ENCODE assay signal across 8 cellular contexts in the genomic region with DNA sequence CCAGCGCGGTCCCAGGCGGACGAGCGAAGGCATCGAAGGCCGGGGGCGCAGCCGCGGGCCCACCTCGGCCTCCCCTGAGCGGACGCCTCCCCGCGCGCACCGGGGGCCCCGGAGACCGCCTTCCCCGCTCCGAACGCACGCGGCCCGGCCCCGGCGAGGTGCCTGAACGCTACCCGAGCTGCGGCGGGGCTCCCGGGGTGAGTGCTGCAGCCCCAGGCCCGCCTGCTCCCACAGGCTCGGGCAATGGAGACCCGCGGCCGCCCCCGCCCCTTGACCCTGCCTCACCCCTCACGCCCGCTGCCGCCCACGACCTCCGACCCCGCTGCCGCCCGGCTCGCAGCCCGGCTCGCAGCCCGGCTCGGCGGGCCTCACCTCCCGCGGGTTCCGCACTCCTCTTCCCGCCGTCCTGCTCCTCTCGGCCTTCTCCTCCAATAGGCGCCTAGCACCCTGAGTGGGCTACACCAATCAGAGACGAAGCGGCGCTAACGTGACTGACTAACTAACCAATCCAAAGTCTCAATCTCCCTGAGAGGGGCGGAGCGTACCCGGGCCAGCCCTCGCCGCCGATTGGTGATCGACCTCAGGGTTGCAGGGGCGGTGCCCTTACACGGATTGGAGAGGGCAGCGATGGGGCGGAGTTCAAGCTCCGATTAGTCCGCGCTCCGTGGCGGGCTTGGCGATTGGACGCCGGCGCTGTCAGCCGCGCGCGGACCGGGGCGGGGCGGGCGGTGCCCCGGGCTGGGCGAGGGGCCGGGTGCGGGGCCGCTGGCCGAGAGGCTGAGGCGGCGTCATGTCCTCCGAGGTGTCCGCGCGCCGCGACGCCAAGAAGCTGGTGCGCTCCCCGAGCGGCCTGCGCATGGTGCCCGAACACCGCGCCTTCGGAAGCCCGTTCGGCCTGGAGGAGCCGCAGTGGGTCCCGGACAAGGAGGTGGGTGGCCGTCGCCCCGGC. TPM values are rescaled to one million over a fixed set of nuclear protein-coding genes. Genes with fewer than 3 reads are reported as not detected.
DNase-seq lines count a peak whose midpoint lies in the region; ATAC-seq and TF ChIP-seq lines count a peak whose summit lies in the region.

A gene (minus strand): TSS at position 400 of the 949 bp plus-strand sequence. CDS start 4,364 bp downstream, outside the sequence.
A gene (plus strand): TSS at position 759 of the 949 bp plus-strand sequence. CDS start 32 bp downstream, at position 791.

- H3K27ac ChIP-seq in DND-41 (ENCODE audit: low read length) (peak within 1 kb of the TSS; percentile 80), GM23248 (peak within 1 kb of the TSS; percentile 55)

- peak within 1 kb of the TSS; percentile 82 for H2AFZ ChIP-seq in DND-41 (ENCODE audit: low read depth, low read length)
- peak within 1 kb of the TSS; percentile 61 for H2AFZ ChIP-seq in GM23248

- intact Hi-C loops in activated T-helper 1 cell treated with anti-CD3 and anti-CD28 coated beads, Interleukin-12 subunit alpha, Interleukin-12 subunit beta, Interleukin-2, Interleukin-4 antibody, amounts not matched to agents 30 ng/mL and 10 ng/mL and 1 ng/mL, durations not matched to agents 14 hours and 24 hours and 36 hours (cut with micrococcal nuclease): loop anchor here (1.0 to 5.0 kb wide), 6 partner anchors 86 to 383 kb away; a partner anchor contains a TSS

- H3K4me3 ChIP-seq in DND-41 (ENCODE audit: low read depth in 1 of 2, low read length in 2 of 2) (peak within 1 kb of the TSS; percentile 70 to 84; a peak in 3 of 4 replicates), GM23248 (peak within 1 kb of the TSS; percentile 84)

- H3K9ac ChIP-seq in DND-41 (ENCODE audit: low read depth, low read length) (peak within 1 kb of the TSS; percentile 95), GM23248 (peak within 1 kb of the TSS; percentile 82)

- in situ Hi-C loops in GM23248 (cut with MboI): no loop called here

- H3K27me3 ChIP-seq in DND-41 (ENCODE audit: insufficient read depth, low read length, poor library complexity): no peaks in the 10 kb centered on the region
- no peaks in the 10 kb centered on the region for H3K27me3 ChIP-seq in GM23248 (replicated peaks; ENCODE audit: insufficient read depth)

- H3F3A ChIP-seq in GM23248 (ENCODE audit: insufficient read depth): peaks cover 23% of the 10 kb centered on the region; the same call in 1 of the 2 replicates

- H4K20me1 ChIP-seq in DND-41 (ENCODE audit: insufficient read depth, low read length) (peaks cover 64% of the 10 kb centered on the region), GM23248 (ENCODE audit: insufficient read depth) (no peaks in the 10 kb centered on the region)

- peak within 1 kb of the TSS; percentile 97 for H3K4me2 ChIP-seq in DND-41 (ENCODE audit: insufficient read depth, low read length)
- H3K4me2 ChIP-seq in GM23248 (ENCODE audit: unreplicated experiment): peak within 1 kb of the TSS; percentile 73

- no peaks in the 10 kb centered on the region for H3K9me3 Mint-ChIP-seq in activated T-helper 1 cell treated with anti-CD3 and anti-CD28 coated beads, Interleukin-12 subunit alpha, Interleukin-12 subunit beta, Interleukin-2, Interleukin-4 antibody, amounts not matched to agents 30 ng/mL and 10 ng/mL and 1 ng/mL, durations not matched to agents 14 hours and 24 hours and 36 hours
- no peaks in the 10 kb centered on the region for H3K9me3 Mint-ChIP-seq in naive B cell
- no peaks in the 10 kb centered on the region for H3K9me3 Mint-ChIP-seq in stimulated activated memory B cell treated with anti-CD40 and anti-IgM and Interleukin-4, amounts not matched to agents 10 μg/mL and 1 μg/mL and 100 μg/mL, for 72 hours

- DNase-seq in DND-41: peak; percentile 100
- peak; percentile 100 for DNase-seq in GM23248
- peak; percentile 99 for DNase-seq in Kasumi-1 (lab: John Stamatoyannopoulos, UW)
- peak; percentile 97 for DNase-seq in RPMI7951 (ENCODE audit: low read depth)
- peak; percentile 100 for DNase-seq in activated T-helper 1 cell treated with anti-CD3 and anti-CD28 coated beads, Interleukin-12 subunit alpha, Interleukin-12 subunit beta, Interleukin-2, Interleukin-4 antibody, amounts not matched to agents 30 ng/mL and 10 ng/mL and 1 ng/mL, durations not matched to agents 14 hours and 24 hours and 36 hours (ENCODE audit: low spot score)
- DNase-seq in fibroblast of gingiva (ENCODE audit: low read depth): peak; percentile 99
- DNase-seq in naive B cell: peak; percentile 100

- ATAC-seq in DND-41 (ENCODE audit: insufficient read depth, low read depth) (peak; percentile 94), naive B cell (ENCODE audit: low read depth in 2 of 2) (peak; percentile 92 to 95)
- peak; percentile 97 for ATAC-seq in stimulated activated memory B cell treated with anti-CD40 and anti-IgM and Interleukin-4, amounts not matched to agents 10 μg/mL and 1 μg/mL and 100 μg/mL, for 72 hours

- H3K4me3 Mint-ChIP-seq in activated T-helper 1 cell treated with anti-CD3 and anti-CD28 coated beads, Interleukin-12 subunit alpha, Interleukin-12 subunit beta, Interleukin-2, Interleukin-4 antibody, amounts not matched to agents 30 ng/mL and 10 ng/mL and 1 ng/mL, durations not matched to agents 14 hours and 24 hours and 36 hours: peak within 1 kb of the TSS; percentile 93
- peak within 1 kb of the TSS; percentile 90 to 99 (median 96) for H3K4me3 Mint-ChIP-seq in naive B cell
- H3K4me3 Mint-ChIP-seq in stimulated activated memory B cell treated with anti-CD40 and anti-IgM and Interleukin-4, amounts not matched to agents 10 μg/mL and 1 μg/mL and 100 μg/mL, for 72 hours: peak within 1 kb of the TSS; percentile 88

- no peak for TF ChIP-seq CTCF in DND-41 (IDR thresholded peaks at IDR 0.05; ENCODE audit: borderline replicate concordance, extremely low read depth, low read length, poor library complexity, severe bottlenecking)

- H3K4me1 Mint-ChIP-seq in activated T-helper 1 cell treated with anti-CD3 and anti-CD28 coated beads, Interleukin-12 subunit alpha, Interleukin-12 subunit beta, Interleukin-2, Interleukin-4 antibody, amounts not matched to agents 30 ng/mL and 10 ng/mL and 1 ng/mL, durations not matched to agents 14 hours and 24 hours and 36 hours (ENCODE audit: low read depth): peaks cover 48% of the 10 kb centered on the region
- H3K4me1 Mint-ChIP-seq in naive B cell: peaks cover 24 to 46% (median 40%) of the 10 kb centered on the region in 3 donors
- H3K4me1 Mint-ChIP-seq in stimulated activated memory B cell treated with anti-CD40 and anti-IgM and Interleukin-4, amounts not matched to agents 10 μg/mL and 1 μg/mL and 100 μg/mL, for 72 hours: peaks cover 51% of the 10 kb centered on the region

- H3K4me1 ChIP-seq in DND-41 (ENCODE audit: insufficient read depth, low read length) (peaks cover 57% of the 10 kb centered on the region), GM23248 (ENCODE audit: insufficient read depth) (peaks cover 22% of the 10 kb centered on the region; the same call in 1 of the 2 replicates)

- H3K9me2 ChIP-seq in GM23248 (ENCODE audit: insufficient read depth): no peaks in the 10 kb centered on the region

- no peaks in the 10 kb centered on the region for H3K9me3 ChIP-seq in DND-41 (ENCODE audit: insufficient read depth, low read length, severe bottlenecking)
- H3K9me3 ChIP-seq in GM23248 (ENCODE audit: low read depth): no peaks in the 10 kb centered on the region

- WGBS in GM23248 (ENCODE audit: low coverage in 1 of 2, low lambda C conversion rate in 2 of 2, missing lambda C conversion rate in 2 of 2), 2 experiments: 2 to 3% methylated on average over 51 to 84 of the region's 121 CpGs

- peak within 1 kb of the TSS; percentile 93 for H3K27ac Mint-ChIP-seq in activated T-helper 1 cell treated with anti-CD3 and anti-CD28 coated beads, Interleukin-12 subunit alpha, Interleukin-12 subunit beta, Interleukin-2, Interleukin-4 antibody, amounts not matched to agents 30 ng/mL and 10 ng/mL and 1 ng/mL, durations not matched to agents 14 hours and 24 hours and 36 hours
- H3K27ac Mint-ChIP-seq in naive B cell: peak within 1 kb of the TSS; percentile 18 to 96 (median 87)
- H3K27ac Mint-ChIP-seq in stimulated activated memory B cell treated with anti-CD40 and anti-IgM and Interleukin-4, amounts not matched to agents 10 μg/mL and 1 μg/mL and 100 μg/mL, for 72 hours: peak within 1 kb of the TSS; percentile 75

- H3K27me3 Mint-ChIP-seq in activated T-helper 1 cell treated with anti-CD3 and anti-CD28 coated beads, Interleukin-12 subunit alpha, Interleukin-12 subunit beta, Interleukin-2, Interleukin-4 antibody, amounts not matched to agents 30 ng/mL and 10 ng/mL and 1 ng/mL, durations not matched to agents 14 hours and 24 hours and 36 hours (ENCODE audit: insufficient read depth): no peaks in the 10 kb centered on the region
- no peaks in the 10 kb centered on the region for H3K27me3 Mint-ChIP-seq in naive B cell
- no peaks in the 10 kb centered on the region for H3K27me3 Mint-ChIP-seq in stimulated activated memory B cell treated with anti-CD40 and anti-IgM and Interleukin-4, amounts not matched to agents 10 μg/mL and 1 μg/mL and 100 μg/mL, for 72 hours

- peaks cover 3% of the 10 kb centered on the region for H3K36me3 Mint-ChIP-seq in activated T-helper 1 cell treated with anti-CD3 and anti-CD28 coated beads, Interleukin-12 subunit alpha, Interleukin-12 subunit beta, Interleukin-2, Interleukin-4 antibody, amounts not matched to agents 30 ng/mL and 10 ng/mL and 1 ng/mL, durations not matched to agents 14 hours and 24 hours and 36 hours (ENCODE audit: low read depth)
- H3K36me3 Mint-ChIP-seq in naive B cell: no peaks in the 10 kb centered on the region
- H3K36me3 Mint-ChIP-seq in stimulated activated memory B cell treated with anti-CD40 and anti-IgM and Interleukin-4, amounts not matched to agents 10 μg/mL and 1 μg/mL and 100 μg/mL, for 72 hours: no peaks in the 10 kb centered on the region

- H3K36me3 ChIP-seq in DND-41 (ENCODE audit: insufficient read depth, low read length) (peaks cover 41% of the 10 kb centered on the region), GM23248 (ENCODE audit: low read depth) (no peaks in the 10 kb centered on the region)

- peaks cover 88% of the 10 kb centered on the region for H3K79me2 ChIP-seq in DND-41 (ENCODE audit: insufficient read depth, low read length)
- H3K79me2 ChIP-seq in GM23248 (ENCODE audit: insufficient read depth): peaks cover 43% of the 10 kb centered on the region

RNA-seq across cellular contexts. Expression of the first gene that starts in this region (rescaled TPM):
- total RNA-seq in GM23248 (2014; rRNA removed; shearing (Covaris generic)): 19.1 and 20.3 TPM in 2 replicates
- polyA plus RNA-seq in GM23248 (2016; fragmentation: Nextera tagmentation; extraction: Ambion mirVana): 4.0 and 4.9 TPM in 2 replicates
- total RNA-seq in RPMI7951 (2014; rRNA removed; shearing (Covaris generic)): 14.5 and 22.4 TPM in 2 replicates
- 67.1 and 69.5 TPM in 2 replicates for total RNA-seq in activated T-helper 1 cell treated with anti-CD3 and anti-CD28 coated beads, Interleukin-12 subunit alpha, Interleukin-12 subunit beta, Interleukin-2, Interleukin-4 antibody, amounts not matched to agents 30 ng/mL and 10 ng/mL and 1 ng/mL, durations not matched to agents 14 hours and 24 hours and 36 hours
- 1 to 10 TPM; 2.9 to 7.5 (median 5.7) TPM for polyA plus RNA-seq in naive B cell (ENCODE audit: low read depth in 6 of 6)

RNA-seq across cellular contexts. Expression of the second gene that starts in this region (rescaled TPM):
- total RNA-seq in GM23248 (2014; rRNA removed; shearing (Covaris generic)): 60.3 and 77.4 TPM in 2 replicates
- polyA plus RNA-seq in GM23248 (2016; fragmentation: Nextera tagmentation; extraction: Ambion mirVana): 112 and 120 TPM in 2 replicates
- 34.5 and 37.0 TPM in 2 replicates for total RNA-seq in RPMI7951 (2014; rRNA removed; shearing (Covaris generic))
- total RNA-seq in activated T-helper 1 cell treated with anti-CD3 and anti-CD28 coated beads, Interleukin-12 subunit alpha, Interleukin-12 subunit beta, Interleukin-2, Interleukin-4 antibody, amounts not matched to agents 30 ng/mL and 10 ng/mL and 1 ng/mL, durations not matched to agents 14 hours and 24 hours and 36 hours: 21.5 and 24.7 TPM in 2 replicates
- polyA plus RNA-seq in naive B cell (ENCODE audit: low read depth in 6 of 6): 10 to 100 TPM in 1 of 6 donors, 1 to 10 TPM in 5; 4.8 to 10.5 (median 6.7) TPM

Comparison
In these comparisons a context has a peak if more than half of its experiments do, and no peak if none do; other contexts are left out.
1. Peak in every context shown above with its lines: DNase-seq, ATAC-seq, H3K4me3 ChIP-seq and H3K27ac ChIP-seq.